In the genomic region with DNA sequence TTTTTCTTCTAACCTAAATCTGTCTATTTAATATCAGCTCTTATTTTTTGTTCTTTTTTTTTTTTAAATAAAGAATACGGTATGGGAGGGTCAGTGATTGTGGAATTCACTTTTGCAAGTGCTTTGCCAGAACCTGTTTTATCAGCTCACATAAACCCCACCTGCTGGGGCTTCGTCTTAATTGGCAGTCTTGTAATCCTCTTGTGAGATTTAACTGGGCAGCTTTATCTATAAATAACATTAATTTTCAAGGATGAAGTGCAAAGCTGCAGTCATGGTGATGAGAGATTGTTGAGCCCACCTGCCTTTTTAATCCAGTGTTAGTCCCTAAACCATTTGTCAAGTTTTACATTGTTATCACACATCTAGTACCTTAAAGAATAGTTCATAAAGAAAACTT, we compare ENCODE assay signal across 16 cellular contexts.
"Had no signal": no experiment of that assay in that cellular context is flagged by ENCODE, and none has a peak within 500 bp of the region (broad histone marks: within the 10 kb centered on the region; RNA-seq: fewer than 3 reads in every experiment).

No MANE protein-coding gene starts in this region.

- DNase-seq: effector CD8-positive, alpha-beta T cell; head of caudate nucleus; kidney; left cardiac atrium; left ventricle myocardium inferior; lower lobe of right lung; midbrain; nucleus accumbens; ovary; sigmoid colon; stimulated activated CD4-positive, alpha-beta T cell treated with anti-CD3 and anti-CD28 coated beads, Interleukin-2, amount 100 ng/mL, for 24 hours; stimulated activated CD4-positive, alpha-beta T cell treated with anti-CD3 and anti-CD28 coated beads, Interleukin-4, amount 100 ng/mL, for 4 hours; stimulated activated naive B cell treated with anti-CD40 and anti-IgM and Interleukin-4, amounts not matched to agents 10 μg/mL and 1 μg/mL and 100 μg/mL, for 72 hours; stomach; substantia nigra; transverse colon had no signal
